ENCODE assay signal across 19 cellular contexts in genomic region chr9:15176821-15177220, GRCh38.
DNase-seq lines count a peak whose midpoint lies in the region; TF ChIP-seq lines count a peak whose summit lies in the region.
"Had no signal": no experiment of that assay in that cellular context is flagged by ENCODE, and none has a peak within 500 bp of the region (broad histone marks: within the 10 kb centered on the region; RNA-seq: fewer than 3 reads in every experiment).

No MANE protein-coding gene starts in this region.

- peaks cover 16% of the 10 kb centered on the region for H3K36me3 ChIP-seq in CD4-positive, alpha-beta memory T cell (ENCODE audit: insufficient read depth, low read length)
- H3K36me3 ChIP-seq: BLaER1 treated with 17β-estradiol and CSF1 and Interleukin-3, amounts not matched to agents 10 nM and 100 nM had no signal

- intact Hi-C loops in CD4-positive, alpha-beta memory T cell (cut with micrococcal nuclease), result no loop called here

- no peaks in the 10 kb centered on the region for H3K4me1 ChIP-seq in CD4-positive, alpha-beta memory T cell (ENCODE audit: insufficient read depth, low read length)
- H3K4me1 ChIP-seq: BLaER1 treated with 17β-estradiol and CSF1 and Interleukin-3, amounts not matched to agents 10 nM and 100 nM had no signal

- no peaks in the 10 kb centered on the region for H3K9me3 ChIP-seq in CD4-positive, alpha-beta memory T cell (ENCODE audit: control insufficient read depth in 1 of 2, low read length in 2 of 2)
- H3K9me3 ChIP-seq: BLaER1 treated with 17β-estradiol and CSF1 and Interleukin-3, amounts not matched to agents 10 nM and 100 nM had no signal

- no peaks in the 10 kb centered on the region for H3K27me3 ChIP-seq in CD4-positive, alpha-beta memory T cell (ENCODE audit: insufficient read depth, low read length)
- H3K27me3 ChIP-seq: BLaER1 treated with 17β-estradiol and CSF1 and Interleukin-3, amounts not matched to agents 10 nM and 100 nM had no signal

- peaks cover 30% of the 10 kb centered on the region for H3K36me3 Mint-ChIP-seq in activated naive CD8-positive, alpha-beta T cell treated with anti-CD3 and anti-CD28 coated beads for 36 hours
- H3K36me3 Mint-ChIP-seq in CD4-positive, alpha-beta memory T cell, result peaks cover 75 to 79% of the 10 kb centered on the region in 2 donors
- H3K36me3 Mint-ChIP-seq in glutamatergic neuron (ENCODE audit: unreplicated experiment), result no peaks in the 10 kb centered on the region

- peaks cover 21% of the 10 kb centered on the region for H3K4me1 Mint-ChIP-seq in activated naive CD8-positive, alpha-beta T cell treated with anti-CD3 and anti-CD28 coated beads for 36 hours
- H3K4me1 Mint-ChIP-seq in CD4-positive, alpha-beta memory T cell, result no peaks in the 10 kb centered on the region
- peaks cover 33% of the 10 kb centered on the region for H3K4me1 Mint-ChIP-seq in glutamatergic neuron (ENCODE audit: low read depth, unreplicated experiment)

- no peak overlapping the region for H3K27ac ChIP-seq in CD4-positive, alpha-beta memory T cell (ENCODE audit: low read depth, low read length)
- H3K27ac ChIP-seq: BLaER1 treated with 17β-estradiol and CSF1 and Interleukin-3, amounts not matched to agents 10 nM and 100 nM; HL-60 had no signal

- H3K27me3 Mint-ChIP-seq in activated naive CD8-positive, alpha-beta T cell treated with anti-CD3 and anti-CD28 coated beads for 36 hours, result no peaks in the 10 kb centered on the region
- no peaks in the 10 kb centered on the region for H3K27me3 Mint-ChIP-seq in CD4-positive, alpha-beta memory T cell
- peaks cover 4% of the 10 kb centered on the region for H3K27me3 Mint-ChIP-seq in glutamatergic neuron (ENCODE audit: unreplicated experiment)
- H3K27me3 Mint-ChIP-seq: B cell; CD8-positive, alpha-beta memory T cell had no signal

- DNase-seq in NCI-H1092 treated with DMSO at 0.1 percent for 48 hours (lab: John Stamatoyannopoulos, UW) (peak; percentile 36), NCI-H1092 (lab: John Stamatoyannopoulos, UW) (no peak), G401 (ENCODE audit: low spot score) (peak; percentile 88), cerebellar cortex (ENCODE audit: low spot score) (peak; percentile 87), medulla oblongata (ENCODE audit: extremely low spot score) (peak; percentile 3), glutamatergic neuron (no peak)
- no peak for DNase-seq in activated naive CD8-positive, alpha-beta T cell treated with anti-CD3 and anti-CD28 coated beads for 36 hours
- DNase-seq in CD4-positive, alpha-beta memory T cell, result no peak
- DNase-seq: 8988T; CD8-positive, alpha-beta memory T cell; COR-L47; DMS153; DMS79; GF-D8; HCEC 1CT had no signal

- POLR2A ChIA-PET in CD4-positive, alpha-beta memory T cell (lab: Charles Lee; ENCODE audit: partially characterized antibody), result no interaction called here

- CTCF ChIA-PET in CD4-positive, alpha-beta memory T cell (lab: Charles Lee; ENCODE audit: partially characterized antibody), result no interaction called here

- H3K27ac Mint-ChIP-seq in activated naive CD8-positive, alpha-beta T cell treated with anti-CD3 and anti-CD28 coated beads for 36 hours, result no peak overlapping the region
- no peak overlapping the region for H3K27ac Mint-ChIP-seq in CD4-positive, alpha-beta memory T cell
- H3K27ac Mint-ChIP-seq in glutamatergic neuron (ENCODE audit: unreplicated experiment), result no peak overlapping the region
- H3K27ac Mint-ChIP-seq: B cell, GM23338 had no signal

- in situ Hi-C loops in G401 (cut with HindIII; ENCODE audit: low sequenced_read_pairs), result no loop called here

- no peak overlapping the region for H3K4me3 ChIP-seq in CD4-positive, alpha-beta memory T cell (ENCODE audit: low read length in 2 of 2)
- H3K4me3 ChIP-seq: BLaER1 treated with 17β-estradiol and CSF1 and Interleukin-3, amounts not matched to agents 10 nM and 100 nM; GM23338 had no signal

- peaks cover 3% of the 10 kb centered on the region for H3K9me3 Mint-ChIP-seq in activated naive CD8-positive, alpha-beta T cell treated with anti-CD3 and anti-CD28 coated beads for 36 hours
- no peaks in the 10 kb centered on the region for H3K9me3 Mint-ChIP-seq in CD4-positive, alpha-beta memory T cell
- H3K9me3 Mint-ChIP-seq in glutamatergic neuron (ENCODE audit: unreplicated experiment), result peaks cover 4% of the 10 kb centered on the region
- H3K9me3 Mint-ChIP-seq: CD8-positive, alpha-beta memory T cell; GM23338 had no signal

- H3K4me3 Mint-ChIP-seq in activated naive CD8-positive, alpha-beta T cell treated with anti-CD3 and anti-CD28 coated beads for 36 hours, result no peak overlapping the region
- H3K4me3 Mint-ChIP-seq in CD4-positive, alpha-beta memory T cell, result no peak overlapping the region
- no peak overlapping the region for H3K4me3 Mint-ChIP-seq in glutamatergic neuron (ENCODE audit: unreplicated experiment)
- H3K4me3 Mint-ChIP-seq: B cell; CD8-positive, alpha-beta memory T cell; GM23338 had no signal

- TF ChIP-seq CTCF in glutamatergic neuron (IDR thresholded peaks at IDR 0.05; ENCODE audit: partially characterized antibody, unreplicated experiment), result no peak

Comparison
In these comparisons a context has a peak if more than half of its experiments do, and no peak if none do; other contexts are left out.
1. DNase-seq: peak in NCI-H1092 treated with DMSO at 0.1 percent for 48 hours (single experiment), G401 (single experiment), cerebellar cortex (single experiment) and medulla oblongata (single experiment); none in NCI-H1092 (single experiment), activated naive CD8-positive, alpha-beta T cell treated with anti-CD3 and anti-CD28 coated beads for 36 hours (single experiment), CD4-positive, alpha-beta memory T cell (0 of 5) and glutamatergic neuron (single experiment).